Comparison of ENCODE assay signal across 19 cellular contexts in the genomic region with DNA sequence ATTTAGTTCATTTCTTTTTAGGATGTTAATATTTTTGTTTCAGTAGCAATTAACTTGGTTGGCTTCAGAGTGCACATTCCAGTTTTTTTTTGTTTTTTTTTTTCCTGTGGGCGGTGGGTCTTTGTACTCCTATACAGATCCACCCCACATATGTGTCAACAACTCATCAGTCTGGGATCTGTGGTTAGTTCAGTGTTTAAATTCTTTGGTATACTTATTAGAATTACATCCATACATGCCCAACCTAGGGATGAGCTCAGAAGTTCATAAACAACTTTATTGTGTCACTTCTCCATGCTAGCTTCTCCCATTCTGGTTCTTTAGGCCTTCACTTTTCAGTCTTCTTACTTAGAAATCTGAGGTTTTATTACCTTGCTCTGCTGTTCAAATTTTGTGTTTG.
"Had no signal": no experiment of that assay in that cellular context is flagged by ENCODE, and none has a peak within 500 bp of the region (broad histone marks: within the 10 kb centered on the region; RNA-seq: fewer than 3 reads in every experiment).

No MANE protein-coding gene starts in this region.

- H3K27me3 Mint-ChIP-seq: activated naive CD4-positive, alpha-beta T cell treated with anti-CD3 and anti-CD28 coated beads, Interleukin-2, amount 10 ng/mL, durations not matched to agents 7 days and 5 days; natural killer cell treated with Interleukin-12 subunit alpha and Interleukin-12 subunit beta and Interleukin-15 and Interleukin-18, amount 100 ng/mL, for 72 hours had no signal

- H3K27ac ChIP-seq: adrenal gland, skin epidermis, tibial nerve, vagina had no signal

- H3K27ac Mint-ChIP-seq: activated naive CD4-positive, alpha-beta T cell treated with anti-CD3 and anti-CD28 coated beads, Interleukin-2, amount 10 ng/mL, durations not matched to agents 7 days and 5 days; natural killer cell treated with Interleukin-12 subunit alpha and Interleukin-12 subunit beta and Interleukin-15 and Interleukin-18, amount 100 ng/mL, for 72 hours had no signal

- H3K9me3 ChIP-seq: adrenal gland, vagina had no signal

- H3K4me1 ChIP-seq: tibial nerve, vagina had no signal

- ATAC-seq: left ventricle myocardium superior; natural killer cell treated with Interleukin-12 subunit alpha and Interleukin-12 subunit beta and Interleukin-15 and Interleukin-18, amount 100 ng/mL, for 72 hours had no signal

- H3K9me3 Mint-ChIP-seq: natural killer cell treated with Interleukin-12 subunit alpha and Interleukin-12 subunit beta and Interleukin-15 and Interleukin-18, amount 100 ng/mL, for 72 hours had no signal

- H3K27me3 ChIP-seq: adrenal gland, tibial nerve, vagina had no signal

- H3K4me3 ChIP-seq: adrenal gland, skin epidermis, tibial nerve, vagina had no signal

- H3K36me3 ChIP-seq: adrenal gland had no signal

- DNase-seq: activated CD4-positive, alpha-beta T cell treated with anti-CD3 and anti-CD28 coated beads for 1 hour; activated CD4-positive, alpha-beta T cell treated with anti-CD3 and anti-CD28 coated beads, Interleukin-2, amount 50 U/mL, for 4 hours; activated naive CD4-positive, alpha-beta T cell treated with anti-CD3 and anti-CD28 coated beads, Interleukin-2, amount 10 ng/mL, durations not matched to agents 7 days and 5 days; adrenal gland; cortex of kidney; effector CD8-positive, alpha-beta T cell; hypothalamus; left ventricle myocardium superior; mesendoderm; posterior cingulate gyrus; retina; stimulated activated CD4-positive, alpha-beta T cell treated with anti-CD3 and anti-CD28 coated beads, Interleukin-4, amount 100 ng/mL, for 24 hours; stimulated activated naive CD4-positive, alpha-beta T cell; substantia nigra; T-helper 1 cell had no signal

- H3K4me3 Mint-ChIP-seq: activated naive CD4-positive, alpha-beta T cell treated with anti-CD3 and anti-CD28 coated beads, Interleukin-2, amount 10 ng/mL, durations not matched to agents 7 days and 5 days; natural killer cell treated with Interleukin-12 subunit alpha and Interleukin-12 subunit beta and Interleukin-15 and Interleukin-18, amount 100 ng/mL, for 72 hours had no signal
